In genomic region chr2:200869014-200869413, GRCh38 we compare ENCODE assay signal across 1 cellular context.
TF ChIP-seq lines count a peak whose summit lies in the region.

No MANE protein-coding gene starts in this region.

TF ChIP-seq in WTC11, 78 proteins besides CTCF, POLR2A, EP300 and RAD21 (continued from another document):
- no peak for TF ChIP-seq CDX4 (CRISPR knock-in tag; IDR thresholded peaks at IDR 0.05; ENCODE audit: borderline replicate concordance)
- TF ChIP-seq ZNF396 (CRISPR knock-in tag; IDR thresholded peaks at IDR 0.05; ENCODE audit: borderline replicate concordance) = no peak
- no peak for TF ChIP-seq ELF4 (CRISPR knock-in tag; IDR thresholded peaks at IDR 0.05; ENCODE audit: low read depth)
- no peak for TF ChIP-seq GRHL2 (CRISPR knock-in tag; IDR thresholded peaks at IDR 0.05; ENCODE audit: insufficient replicate concordance, severe bottlenecking)
- TF ChIP-seq NR3C1 (CRISPR knock-in tag; conservative IDR thresholded peaks at IDR 0.05; ENCODE audit: low read depth) = no peak
- TF ChIP-seq AFF4 (CRISPR knock-in tag; IDR thresholded peaks at IDR 0.05; ENCODE audit: borderline replicate concordance) = no peak
- no peak for TF ChIP-seq ZNF423 (CRISPR knock-in tag; IDR thresholded peaks at IDR 0.05)
- TF ChIP-seq JAZF1 (CRISPR knock-in tag; IDR thresholded peaks at IDR 0.05) = no peak
- TF ChIP-seq PRDM15 (CRISPR knock-in tag; IDR thresholded peaks at IDR 0.05) = no peak
TF ChIP-seq in WTC11: peak in this region for 0.
